14 cellular contexts compared by ENCODE assay signal in the genomic region with DNA sequence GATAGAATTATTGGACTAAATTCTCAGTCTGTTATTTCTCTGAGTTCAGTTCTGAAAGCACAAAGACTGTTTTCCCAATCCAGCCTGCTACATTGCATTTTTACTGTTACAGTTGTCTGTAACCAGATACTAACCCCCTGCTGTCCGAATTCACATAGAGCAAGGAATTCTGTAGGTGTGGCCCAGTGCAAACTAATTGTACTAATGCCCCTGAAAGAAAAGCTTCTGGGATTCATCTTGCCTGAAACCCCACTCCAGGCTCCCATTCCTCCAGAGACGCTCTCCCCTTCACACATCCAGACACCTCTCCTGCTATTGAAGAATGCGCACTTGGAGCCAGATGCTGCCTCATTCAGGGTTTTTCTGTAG.
DNase-seq lines count a peak whose midpoint lies in the region; ATAC-seq and TF ChIP-seq lines count a peak whose summit lies in the region.
"Had no signal": no experiment of that assay in that cellular context is flagged by ENCODE, and none has a peak within 500 bp of the region (broad histone marks: within the 10 kb centered on the region; RNA-seq: fewer than 3 reads in every experiment).

No MANE protein-coding gene starts in this region.

- no peaks in the 10 kb centered on the region for H3K79me2 ChIP-seq in PC-3 (ENCODE audit: low read length)

- DNase-seq in BJ (ENCODE audit: low read depth) (no peak), PC-3 (no peak), iPS-NIHi11 (ENCODE audit: low spot score) (peak; percentile 77), H4 (ENCODE audit: low spot score) (no peak), DMS153 treated with DMSO at 0.1 percent for 48 hours (lab: John Stamatoyannopoulos, UW; ENCODE audit: unreplicated experiment) (no peak)
- no peak for DNase-seq in stimulated activated CD4-positive, alpha-beta T cell treated with anti-CD3 and anti-CD28 coated beads, Interleukin-15, amount 100 ng/mL, for 24 hours
- DNase-seq: activated CD4-positive, alpha-beta T cell treated with anti-CD3 and anti-CD28 coated beads for 1 hour; foreskin melanocyte; mucosa of descending colon; NCI-H446 treated with DMSO at 0.1 percent for 48 hours; T-helper 17 cell had no signal

- H3K27me3 ChIP-seq in BJ (ENCODE audit: control insufficient read depth, insufficient read depth, low read length) (no peaks in the 10 kb centered on the region), PC-3 (ENCODE audit: low read length) (no peaks in the 10 kb centered on the region)
- H3K27me3 ChIP-seq: MG63 had no signal

- BruUV-seq in PC-3 (replicated peaks; lab: Mats Ljungman, UMichigan): no TSS peak

- no peak overlapping the region for H2AFZ ChIP-seq in PC-3 (ENCODE audit: low read length)

- no peaks in the 10 kb centered on the region for H3F3A ChIP-seq in PC-3 (ENCODE audit: low read length, unreplicated experiment)

- H3K36me3 ChIP-seq in BJ (ENCODE audit: control insufficient read depth, insufficient read depth, low read length) (no peaks in the 10 kb centered on the region), PC-3 (ENCODE audit: low read depth, low read length) (no peaks in the 10 kb centered on the region)
- H3K36me3 ChIP-seq: MG63 had no signal

- no peak for TF ChIP-seq EP300 in Ishikawa (IDR thresholded peaks at IDR 0.05; ENCODE audit: borderline replicate concordance)

- TF ChIP-seq CTCF in BJ (IDR thresholded peaks at IDR 0.05; ENCODE audit: insufficient read depth, low read depth, low read length): peak; percentile 24; the same call in 1 of the 2 replicates
- no peak for TF ChIP-seq CTCF in PC-3 (conservative IDR thresholded peaks at IDR 0.05; ENCODE audit: low read depth, low read length)

- no peaks in the 10 kb centered on the region for H3K4me1 ChIP-seq in PC-3 (ENCODE audit: insufficient read depth, low read length)

- H3K9ac ChIP-seq in PC-3 (ENCODE audit: low read length): no peak overlapping the region

- H4K20me1 ChIP-seq in PC-3 (ENCODE audit: low read length): no peaks in the 10 kb centered on the region

- CTCF ChIA-PET in BJ (lab: Yijun Ruan, JAX): interaction anchor here (1.4 to 1.5 kb wide), 2 partner anchors 15 to 27 kb away, joined by 3 read pairs; no protein-coding TSS in a partner anchor
- CTCF ChIA-PET in PC-3 (lab: Charles Lee): no interaction called here

- POLR2A ChIA-PET in BJ (lab: Charles Lee): no interaction called here
- POLR2A ChIA-PET in PC-3 (lab: Charles Lee; ENCODE audit: unreplicated experiment): no interaction called here

- peak; percentile 14; the same call in 1 of the 2 replicates for TF ChIP-seq RAD21 in Ishikawa (IDR thresholded peaks at IDR 0.05; ENCODE audit: low read depth)

- no peaks in the 10 kb centered on the region for H3K9me3 ChIP-seq in PC-3 (ENCODE audit: low read length)
- H3K9me3 ChIP-seq: MG63, mucosa of descending colon had no signal

- no peaks in the 10 kb centered on the region for H3K9me2 ChIP-seq in PC-3 (replicated peaks; ENCODE audit: low read length)

- H3K4me3 ChIP-seq in BJ (ENCODE audit: low read depth, low read length) (no peak overlapping the region), PC-3 (ENCODE audit: low read length) (no peak overlapping the region)
- H3K4me3 ChIP-seq: MG63, mucosa of descending colon had no signal

- no peak overlapping the region for H3K27ac ChIP-seq in PC-3 (ENCODE audit: low read length)

- peak; percentile 43 for ATAC-seq in PC-3
- no peak for ATAC-seq in GM21717 (IDR thresholded peaks at IDR 0.05; ENCODE audit: unreplicated experiment)
- ATAC-seq: mucosa of descending colon, T-helper 17 cell had no signal

- intact Hi-C loops in PC-3 (cut with micrococcal nuclease): no loop called here

- no peak overlapping the region for H3K4me2 ChIP-seq in PC-3 (ENCODE audit: low read length)

TF ChIP-seq in Ishikawa, 13 proteins besides CTCF, POLR2A, EP300 and RAD21:
- TF ChIP-seq ZBTB7A (IDR thresholded peaks at IDR 0.05; ENCODE audit: low read depth) (no peak), NFIC (IDR thresholded peaks at IDR 0.05) (peak; percentile 52; the same call in 1 of the 2 replicates), CEBPB (IDR thresholded peaks at IDR 0.05) (0 out of 2 replicates have a peak, but pooled peaks have one; percentile 22), TAF1 (IDR thresholded peaks at IDR 0.05; ENCODE audit: low read depth) (no peak), YY1 (IDR thresholded peaks at IDR 0.05; ENCODE audit: low read depth) (no peak), FOXM1 (IDR thresholded peaks at IDR 0.05; ENCODE audit: borderline replicate concordance, low read depth) (no peak), EGR1 (IDR thresholded peaks at IDR 0.05) (no peak), TEAD4 (IDR thresholded peaks at IDR 0.05) (peak; percentile 71), TCF12 (IDR thresholded peaks at IDR 0.05; ENCODE audit: low read depth) (0 out of 2 replicates have a peak, but pooled peaks have one; percentile 42), CREB1 (IDR thresholded peaks at IDR 0.05; ENCODE audit: low read depth) (no peak)
- TF ChIP-seq, protein P1, sequence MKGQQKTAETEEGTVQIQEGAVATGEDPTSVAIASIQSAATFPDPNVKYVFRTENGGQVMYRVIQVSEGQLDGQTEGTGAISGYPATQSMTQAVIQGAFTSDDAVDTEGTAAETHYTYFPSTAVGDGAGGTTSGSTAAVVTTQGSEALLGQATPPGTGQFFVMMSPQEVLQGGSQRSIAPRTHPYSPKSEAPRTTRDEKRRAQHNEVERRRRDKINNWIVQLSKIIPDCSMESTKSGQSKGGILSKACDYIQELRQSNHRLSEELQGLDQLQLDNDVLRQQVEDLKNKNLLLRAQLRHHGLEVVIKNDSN (IDR thresholded peaks at IDR 0.05): no peak
- TF ChIP-seq, protein P2, sequence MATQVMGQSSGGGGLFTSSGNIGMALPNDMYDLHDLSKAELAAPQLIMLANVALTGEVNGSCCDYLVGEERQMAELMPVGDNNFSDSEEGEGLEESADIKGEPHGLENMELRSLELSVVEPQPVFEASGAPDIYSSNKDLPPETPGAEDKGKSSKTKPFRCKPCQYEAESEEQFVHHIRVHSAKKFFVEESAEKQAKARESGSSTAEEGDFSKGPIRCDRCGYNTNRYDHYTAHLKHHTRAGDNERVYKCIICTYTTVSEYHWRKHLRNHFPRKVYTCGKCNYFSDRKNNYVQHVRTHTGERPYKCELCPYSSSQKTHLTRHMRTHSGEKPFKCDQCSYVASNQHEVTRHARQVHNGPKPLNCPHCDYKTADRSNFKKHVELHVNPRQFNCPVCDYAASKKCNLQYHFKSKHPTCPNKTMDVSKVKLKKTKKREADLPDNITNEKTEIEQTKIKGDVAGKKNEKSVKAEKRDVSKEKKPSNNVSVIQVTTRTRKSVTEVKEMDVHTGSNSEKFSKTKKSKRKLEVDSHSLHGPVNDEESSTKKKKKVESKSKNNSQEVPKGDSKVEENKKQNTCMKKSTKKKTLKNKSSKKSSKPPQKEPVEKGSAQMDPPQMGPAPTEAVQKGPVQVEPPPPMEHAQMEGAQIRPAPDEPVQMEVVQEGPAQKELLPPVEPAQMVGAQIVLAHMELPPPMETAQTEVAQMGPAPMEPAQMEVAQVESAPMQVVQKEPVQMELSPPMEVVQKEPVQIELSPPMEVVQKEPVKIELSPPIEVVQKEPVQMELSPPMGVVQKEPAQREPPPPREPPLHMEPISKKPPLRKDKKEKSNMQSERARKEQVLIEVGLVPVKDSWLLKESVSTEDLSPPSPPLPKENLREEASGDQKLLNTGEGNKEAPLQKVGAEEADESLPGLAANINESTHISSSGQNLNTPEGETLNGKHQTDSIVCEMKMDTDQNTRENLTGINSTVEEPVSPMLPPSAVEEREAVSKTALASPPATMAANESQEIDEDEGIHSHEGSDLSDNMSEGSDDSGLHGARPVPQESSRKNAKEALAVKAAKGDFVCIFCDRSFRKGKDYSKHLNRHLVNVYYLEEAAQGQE (IDR thresholded peaks at IDR 0.05; ENCODE audit: low read depth): no peak
- TF ChIP-seq, protein P3, sequence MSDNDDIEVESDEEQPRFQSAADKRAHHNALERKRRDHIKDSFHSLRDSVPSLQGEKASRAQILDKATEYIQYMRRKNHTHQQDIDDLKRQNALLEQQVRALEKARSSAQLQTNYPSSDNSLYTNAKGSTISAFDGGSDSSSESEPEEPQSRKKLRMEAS (IDR thresholded peaks at IDR 0.05): no peak
TF ChIP-seq in Ishikawa: peak in this region for 4.
